In genomic region chr3:108493862-108494261, GRCh38 we compare ENCODE assay signal across 9 cellular contexts. TPM values are rescaled to one million over a fixed set of nuclear protein-coding genes. Genes with fewer than 3 reads are reported as not detected.
A peak's percentile ranks its signal among the peaks of the same experiment; 100 is the strongest.
DNase-seq lines count a peak whose midpoint lies in the region; ATAC-seq and TF ChIP-seq lines count a peak whose summit lies in the region.
"Had no signal": no experiment of that assay in that cellular context is flagged by ENCODE, and none has a peak within 500 bp of the region (broad histone marks: within the 10 kb centered on the region; RNA-seq: fewer than 3 reads in every experiment).

No MANE protein-coding gene starts in this region.

- H3K4me1 ChIP-seq in trophoblast cell (ENCODE audit: control insufficient read depth in 1 of 2, insufficient read depth in 2 of 2, low read length in 2 of 2): no peaks in the 10 kb centered on the region

- no peak overlapping the region for H3K23ac ChIP-seq in trophoblast cell (ENCODE audit: low read length)

- H3K79me2 ChIP-seq in trophoblast cell (ENCODE audit: control insufficient read depth, insufficient read depth, low read length, poor library complexity): no peaks in the 10 kb centered on the region

- no peak overlapping the region for H2BK5ac ChIP-seq in trophoblast cell (ENCODE audit: low read depth, low read length, poor library complexity)

- no peak overlapping the region for H3K4me2 ChIP-seq in trophoblast cell (ENCODE audit: low read length)

- H3K9ac ChIP-seq in trophoblast cell (ENCODE audit: low read length): no peak overlapping the region

- H2BK120ac ChIP-seq in trophoblast cell (ENCODE audit: insufficient read depth, low read length, poor library complexity): no peak overlapping the region

- no peak overlapping the region for H3K27ac ChIP-seq in trophoblast cell (ENCODE audit: low read depth, low read length)

- H3K14ac ChIP-seq in trophoblast cell (ENCODE audit: low read length): no peak overlapping the region

- H4K12ac ChIP-seq in trophoblast cell (ENCODE audit: low read depth, low read length): no peak overlapping the region

- H3K9me3 ChIP-seq in trophoblast cell (ENCODE audit: insufficient read depth, low read depth, low read length): no peaks in the 10 kb centered on the region

- no peak overlapping the region for H3K4ac ChIP-seq in trophoblast cell (ENCODE audit: low read depth, low read length)

- ATAC-seq in HG03457 (IDR thresholded peaks at IDR 0.05; ENCODE audit: unreplicated experiment): no peak

- no CpG with 5 or more reads among the region's 2 CpGs for WGBS in trophoblast cell (ENCODE audit: extremely low coverage, insufficient coverage, insufficient read length)

- no peak overlapping the region for H2AFZ ChIP-seq in trophoblast cell (ENCODE audit: insufficient read depth, low read length, poor library complexity)

- no peak overlapping the region for H2BK12ac ChIP-seq in trophoblast cell (ENCODE audit: low read length)

- H4K8ac ChIP-seq in trophoblast cell (ENCODE audit: low read depth, low read length): no peak overlapping the region

- no peaks in the 10 kb centered on the region for H3K36me3 ChIP-seq in trophoblast cell (ENCODE audit: control insufficient read depth in 1 of 2, insufficient read depth in 2 of 2, low read length in 2 of 2)

- no peak overlapping the region for H4K91ac ChIP-seq in trophoblast cell (ENCODE audit: low read depth, low read length)

- no peak overlapping the region for H3K4me3 ChIP-seq in GM12865 (ENCODE audit: low read depth, low read length)
- no peak overlapping the region for H3K4me3 ChIP-seq in trophoblast cell (ENCODE audit: low read depth, low read length)

- H3K79me1 ChIP-seq in trophoblast cell (ENCODE audit: low read length): no peaks in the 10 kb centered on the region

- H3K27me3 ChIP-seq in trophoblast cell (ENCODE audit: insufficient read depth, low read length): no peaks in the 10 kb centered on the region

- H2AK5ac ChIP-seq in trophoblast cell (ENCODE audit: low read length): no peak overlapping the region

- H3K18ac ChIP-seq in trophoblast cell (ENCODE audit: low read length): no peak overlapping the region

- peak; percentile 10 for DNase-seq in AG08396 (ENCODE audit: low spot score)
- no peak for DNase-seq in GM12865 (ENCODE audit: low read depth)
- DNase-seq in OCI-M1 (lab: John Stamatoyannopoulos, UW): peak; percentile 17
- DNase-seq in glomerular visceral epithelial cell (ENCODE audit: extremely low spot score): peak; percentile 11
- no peak for DNase-seq in trophoblast cell
- no peak for DNase-seq in SIG-M5 treated with dmso at 0.1 percent for 504 hours (lab: John Stamatoyannopoulos, UW; ENCODE audit: unreplicated experiment)
- no peak for DNase-seq in MV-4-11 (lab: John Stamatoyannopoulos, UW)
- DNase-seq: stimulated activated CD4-positive, alpha-beta T cell treated with anti-CD3 and anti-CD28 coated beads, Interleukin-2, amount 100 ng/mL, for 48 hours had no signal

- peak; percentile 12 for TF ChIP-seq CTCF in GM12865 (IDR thresholded peaks at IDR 0.05; ENCODE audit: insufficient read depth, low read depth, low read length, missing control alignments)

RNA-seq across cellular contexts. Expression of gene MYH15, which starts 16.5 kb away (rescaled TPM):
- polyA plus RNA-seq in trophoblast cell (2013): 0.32 and 0.37 TPM in 2 replicates

Comparison
In these comparisons a context has a peak if more than half of its experiments do, and no peak if none do; other contexts are left out.
1. DNase-seq: peak in AG08396 (single experiment), OCI-M1 (single experiment) and glomerular visceral epithelial cell (single experiment); none in GM12865 (single experiment), trophoblast cell (0 of 2), SIG-M5 treated with dmso at 0.1 percent for 504 hours (single experiment) and MV-4-11 (single experiment).